In the genomic region with DNA sequence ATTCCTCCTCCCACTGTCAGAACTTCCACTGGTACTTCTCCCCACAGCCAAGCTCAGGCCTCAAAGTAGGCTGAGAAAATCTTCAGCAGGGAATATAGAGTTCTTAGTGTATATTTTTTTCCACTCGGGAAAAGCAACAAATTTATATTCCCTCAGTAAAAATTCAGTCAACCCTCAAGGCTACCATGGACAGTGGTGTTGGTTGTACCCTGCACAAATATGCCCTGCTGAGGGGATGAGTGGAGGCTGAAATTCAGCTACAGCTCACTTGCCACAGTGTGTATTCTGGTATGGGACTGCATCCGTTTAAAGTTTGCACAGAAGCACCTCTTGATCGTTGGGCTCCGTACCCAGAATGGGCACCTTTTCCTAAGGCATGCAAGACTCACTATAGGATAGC, we compare ENCODE assay signal across 2 cellular contexts.
TF ChIP-seq lines count a peak whose summit lies in the region.

No MANE protein-coding gene starts in this region.

TF ChIP-seq in HCT116, 20 proteins besides CTCF, POLR2A, EP300 and RAD21:
- TF ChIP-seq, protein P1, sequence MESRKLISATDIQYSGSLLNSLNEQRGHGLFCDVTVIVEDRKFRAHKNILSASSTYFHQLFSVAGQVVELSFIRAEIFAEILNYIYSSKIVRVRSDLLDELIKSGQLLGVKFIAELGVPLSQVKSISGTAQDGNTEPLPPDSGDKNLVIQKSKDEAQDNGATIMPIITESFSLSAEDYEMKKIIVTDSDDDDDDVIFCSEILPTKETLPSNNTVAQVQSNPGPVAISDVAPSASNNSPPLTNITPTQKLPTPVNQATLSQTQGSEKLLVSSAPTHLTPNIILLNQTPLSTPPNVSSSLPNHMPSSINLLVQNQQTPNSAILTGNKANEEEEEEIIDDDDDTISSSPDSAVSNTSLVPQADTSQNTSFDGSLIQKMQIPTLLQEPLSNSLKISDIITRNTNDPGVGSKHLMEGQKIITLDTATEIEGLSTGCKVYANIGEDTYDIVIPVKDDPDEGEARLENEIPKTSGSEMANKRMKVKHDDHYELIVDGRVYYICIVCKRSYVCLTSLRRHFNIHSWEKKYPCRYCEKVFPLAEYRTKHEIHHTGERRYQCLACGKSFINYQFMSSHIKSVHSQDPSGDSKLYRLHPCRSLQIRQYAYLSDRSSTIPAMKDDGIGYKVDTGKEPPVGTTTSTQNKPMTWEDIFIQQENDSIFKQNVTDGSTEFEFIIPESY (IDR thresholded peaks at IDR 0.05; ENCODE audit: extremely low read depth, insufficient replicate concordance, low read length) = no peak
- TF ChIP-seq EZH2phosphoT487 (IDR thresholded peaks at IDR 0.05; ENCODE audit: borderline replicate concordance) (no peak), FOSL1 (IDR thresholded peaks at IDR 0.05; ENCODE audit: low read depth) (no peak), SP1 (IDR thresholded peaks at IDR 0.05; ENCODE audit: low read depth) (no peak), SRF (IDR thresholded peaks at IDR 0.05; ENCODE audit: low read depth) (no peak), TCF7L2 (IDR thresholded peaks at IDR 0.05; ENCODE audit: borderline replicate concordance, extremely low read depth, insufficient read depth, insufficient read length) (no peak), EZH2 (IDR thresholded peaks at IDR 0.05) (no peak), EGR1 (IDR thresholded peaks at IDR 0.05; ENCODE audit: low read depth) (no peak), YY1 (IDR thresholded peaks at IDR 0.05; ENCODE audit: extremely low read depth, insufficient replicate concordance, low read depth, low read length) (no peak), ZNF274 (IDR thresholded peaks at IDR 0.05; ENCODE audit: low read depth, low read length) (no peak), REST (IDR thresholded peaks at IDR 0.05; ENCODE audit: low read depth) (no peak), ELF1 (IDR thresholded peaks at IDR 0.05; ENCODE audit: borderline replicate concordance, low read depth) (no peak), CEBPB (IDR thresholded peaks at IDR 0.05; ENCODE audit: low read depth) (no peak), ZFX (IDR thresholded peaks at IDR 0.05) (no peak), POLR2AphosphoS5 (IDR thresholded peaks at IDR 0.05; ENCODE audit: low read depth, low read length) (no peak), CBX3 (IDR thresholded peaks at IDR 0.05; ENCODE audit: low read depth) (no peak), JUND (IDR thresholded peaks at IDR 0.05) (no peak)
- TF ChIP-seq, protein P2, sequence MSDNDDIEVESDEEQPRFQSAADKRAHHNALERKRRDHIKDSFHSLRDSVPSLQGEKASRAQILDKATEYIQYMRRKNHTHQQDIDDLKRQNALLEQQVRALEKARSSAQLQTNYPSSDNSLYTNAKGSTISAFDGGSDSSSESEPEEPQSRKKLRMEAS (IDR thresholded peaks at IDR 0.05) = no peak
- TF ChIP-seq, protein P3, sequence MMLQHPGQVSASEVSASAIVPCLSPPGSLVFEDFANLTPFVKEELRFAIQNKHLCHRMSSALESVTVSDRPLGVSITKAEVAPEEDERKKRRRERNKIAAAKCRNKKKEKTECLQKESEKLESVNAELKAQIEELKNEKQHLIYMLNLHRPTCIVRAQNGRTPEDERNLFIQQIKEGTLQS (IDR thresholded peaks at IDR 0.05) = no peak
TF ChIP-seq in HCT116: peak in this region for 0.

TF ChIP-seq in GM12878, 131 proteins besides CTCF, POLR2A, EP300 and RAD21:
- TF ChIP-seq REST (IDR thresholded peaks at IDR 0.05; ENCODE audit: low read depth, low read length) (peak; percentile 45; the same call in 1 of the 2 replicates), STAT3 (IDR thresholded peaks at IDR 0.05; ENCODE audit: low read depth, low read length) (no peak), ZBTB11 (CRISPR knock-in tag; IDR thresholded peaks at IDR 0.05) (no peak)
